In the genomic region with DNA sequence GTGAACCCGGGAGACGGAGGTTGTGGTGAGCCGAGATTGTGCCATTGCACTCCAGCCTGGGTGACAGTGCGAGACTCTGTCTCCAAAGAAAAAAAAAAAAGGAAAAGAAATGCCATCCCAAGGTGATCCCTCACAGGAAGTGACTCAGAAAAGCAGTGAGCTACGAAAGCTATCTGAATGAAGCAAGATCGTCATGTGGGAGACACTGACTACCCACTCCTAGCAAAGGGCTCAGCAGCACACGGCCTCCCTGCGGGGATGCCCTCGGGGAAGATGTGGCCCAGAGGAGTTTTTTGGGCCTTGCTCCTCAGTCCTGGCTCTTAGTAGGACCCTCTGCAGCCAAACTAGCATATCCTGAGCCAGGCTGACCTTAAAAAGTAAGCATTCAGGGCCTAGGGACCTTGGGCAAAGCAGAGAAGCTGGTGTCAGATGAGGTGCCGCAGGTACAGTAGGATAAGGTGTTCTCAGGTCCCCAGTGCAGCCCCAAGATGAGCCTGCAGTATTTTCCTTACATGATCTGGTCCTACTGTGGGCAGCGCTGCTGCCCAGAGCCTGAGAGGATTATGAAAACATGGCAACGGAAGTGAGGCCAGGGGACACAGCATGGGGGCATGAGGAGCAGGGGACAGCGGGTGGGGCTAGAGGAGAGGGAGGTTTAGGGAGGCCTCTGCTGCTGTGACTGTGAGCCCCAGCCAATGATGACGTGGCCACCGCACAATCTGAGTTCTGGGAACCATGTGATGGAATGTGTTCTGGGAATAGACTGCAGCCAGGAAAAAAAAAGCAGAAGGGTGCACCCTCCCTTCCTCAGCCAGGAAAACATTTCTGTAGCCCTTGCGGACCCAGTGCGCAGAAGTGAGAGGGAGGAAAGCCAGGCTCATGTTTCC, we compare ENCODE assay signal across 1 cellular context. TPM values are rescaled to one million over a fixed set of nuclear protein-coding genes. Genes with fewer than 3 reads are reported as not detected.
"Had no signal": no experiment of that assay in that cellular context is flagged by ENCODE, and none has a peak within 500 bp of the region (broad histone marks: within the 10 kb centered on the region; RNA-seq: fewer than 3 reads in every experiment).

No MANE protein-coding gene starts in this region.

RNA-seq across cellular contexts. Expression of gene RIMBP3C, which starts 6.6 kb away (rescaled TPM):
- total RNA-seq: vagina had no signal
